In the genomic region with DNA sequence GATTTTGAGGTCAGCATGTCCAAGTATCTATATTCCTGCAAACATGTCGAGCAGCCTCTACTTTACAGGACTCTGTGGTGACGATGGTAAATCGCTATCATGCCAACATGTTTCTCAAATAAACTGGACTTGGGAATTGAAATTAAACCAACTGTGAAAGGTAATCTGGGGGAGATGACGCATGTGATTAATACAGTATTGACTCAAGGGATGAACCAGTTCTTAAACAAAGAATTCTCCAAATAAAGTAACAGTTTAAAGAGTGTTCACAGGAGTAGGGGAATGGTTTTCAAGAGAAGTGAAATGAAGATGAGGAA, we compare ENCODE assay signal across 13 cellular contexts. TPM values are rescaled to one million over a fixed set of nuclear protein-coding genes. Genes with fewer than 3 reads are reported as not detected.
DNase-seq lines count a peak whose midpoint lies in the region; TF ChIP-seq lines count a peak whose summit lies in the region.
"Had no signal": no experiment of that assay in that cellular context is flagged by ENCODE, and none has a peak within 500 bp of the region (broad histone marks: within the 10 kb centered on the region; RNA-seq: fewer than 3 reads in every experiment).

No MANE protein-coding gene starts in this region.

- H4K12ac ChIP-seq in trophoblast cell (ENCODE audit: low read depth, low read length) = no peak overlapping the region

- no peak overlapping the region for H3K27ac Mint-ChIP-seq in activated T-helper 2 cell treated with anti-CD3 and anti-CD28 coated beads, Interferon-gamma antibody, Interleukin-2, Interleukin-4, amounts not matched to agents 10 μg/mL and 5 μg/mL and 100 μg/mL, durations not matched to agents 14 hours and 24 hours and 36 hours
- H3K27ac Mint-ChIP-seq: CD8-positive, alpha-beta T cell had no signal

- H3K14ac ChIP-seq in trophoblast cell (ENCODE audit: low read length) = peak overlapping the region; percentile 73

- H3K4me3 ChIP-seq in LNCaP clone FGC (ENCODE audit: low read depth, low read length) (no peak overlapping the region), fibroblast of mammary gland (ENCODE audit: control insufficient read depth, low read depth, low read length) (no peak overlapping the region), trophoblast cell (ENCODE audit: low read depth, low read length) (no peak overlapping the region)

- peak overlapping the region; percentile 17 for H2AFZ ChIP-seq in trophoblast cell (ENCODE audit: insufficient read depth, low read length, poor library complexity)

- H3K36me3 ChIP-seq in trophoblast cell (ENCODE audit: control insufficient read depth in 1 of 2, insufficient read depth in 2 of 2, low read length in 2 of 2) = no peaks in the 10 kb centered on the region

- peak overlapping the region; percentile 68 for H2BK120ac ChIP-seq in trophoblast cell (ENCODE audit: insufficient read depth, low read length, poor library complexity)

- DNase-seq in LNCaP clone FGC (ENCODE audit: low read depth) = peak; percentile 10
- peak; percentile 24 for DNase-seq in fibroblast of mammary gland (ENCODE audit: low read depth)
- DNase-seq in trophoblast cell = no peak
- no peak for DNase-seq in activated T-helper 2 cell treated with anti-CD3 and anti-CD28 coated beads, Interferon-gamma antibody, Interleukin-2, Interleukin-4, amounts not matched to agents 10 μg/mL and 5 μg/mL and 100 μg/mL, durations not matched to agents 14 hours and 24 hours and 36 hours (ENCODE audit: low spot score)
- no peak for DNase-seq in NCI-H1694 treated with DMSO at 0.1 percent for 48 hours (lab: John Stamatoyannopoulos, UW)
- DNase-seq in NCI-H2029 treated with DMSO at 0.1 percent for 48 hours (lab: John Stamatoyannopoulos, UW) = no peak
- DNase-seq: CD8-positive, alpha-beta T cell; H7; NCI-H1436 treated with DMSO at 0.1 percent for 48 hours; NCI-H345; NCI-H526 treated with DMSO at 0.1 percent for 48 hours had no signal

- H3K4me1 Mint-ChIP-seq in activated T-helper 2 cell treated with anti-CD3 and anti-CD28 coated beads, Interferon-gamma antibody, Interleukin-2, Interleukin-4, amounts not matched to agents 10 μg/mL and 5 μg/mL and 100 μg/mL, durations not matched to agents 14 hours and 24 hours and 36 hours (ENCODE audit: low read depth) = peaks cover 6% of the 10 kb centered on the region

- no peak overlapping the region for H3K23ac ChIP-seq in trophoblast cell (ENCODE audit: low read length)

- WGBS in trophoblast cell (ENCODE audit: extremely low coverage, insufficient coverage, insufficient read length) = no CpG with 5 or more reads among the region's 4 CpGs

- H3K36me3 Mint-ChIP-seq in activated T-helper 2 cell treated with anti-CD3 and anti-CD28 coated beads, Interferon-gamma antibody, Interleukin-2, Interleukin-4, amounts not matched to agents 10 μg/mL and 5 μg/mL and 100 μg/mL, durations not matched to agents 14 hours and 24 hours and 36 hours (ENCODE audit: low read depth) = no peaks in the 10 kb centered on the region
- H3K36me3 Mint-ChIP-seq: CD8-positive, alpha-beta T cell had no signal

- no peak overlapping the region for H3K18ac ChIP-seq in trophoblast cell (ENCODE audit: low read length)

- H3K27me3 Mint-ChIP-seq in activated T-helper 2 cell treated with anti-CD3 and anti-CD28 coated beads, Interferon-gamma antibody, Interleukin-2, Interleukin-4, amounts not matched to agents 10 μg/mL and 5 μg/mL and 100 μg/mL, durations not matched to agents 14 hours and 24 hours and 36 hours (ENCODE audit: low read depth) = peaks cover 7% of the 10 kb centered on the region

- no peak overlapping the region for H3K4me3 Mint-ChIP-seq in activated T-helper 2 cell treated with anti-CD3 and anti-CD28 coated beads, Interferon-gamma antibody, Interleukin-2, Interleukin-4, amounts not matched to agents 10 μg/mL and 5 μg/mL and 100 μg/mL, durations not matched to agents 14 hours and 24 hours and 36 hours (ENCODE audit: low read depth)
- H3K4me3 Mint-ChIP-seq: CD8-positive, alpha-beta T cell had no signal

- no peaks in the 10 kb centered on the region for H3K9me3 ChIP-seq in trophoblast cell (ENCODE audit: insufficient read depth, low read depth, low read length)

- intact Hi-C loops in activated T-helper 2 cell treated with anti-CD3 and anti-CD28 coated beads, Interferon-gamma antibody, Interleukin-2, Interleukin-4, amounts not matched to agents 10 μg/mL and 5 μg/mL and 100 μg/mL, durations not matched to agents 14 hours and 24 hours and 36 hours (cut with micrococcal nuclease) = no loop called here

- H3K27ac ChIP-seq in VCaP = peak overlapping the region; percentile 49
- H3K27ac ChIP-seq in trophoblast cell (ENCODE audit: low read depth, low read length) = peak overlapping the region; percentile 61

- peak overlapping the region; percentile 17 for H4K8ac ChIP-seq in trophoblast cell (ENCODE audit: low read depth, low read length)

- H2BK5ac ChIP-seq in trophoblast cell (ENCODE audit: low read depth, low read length, poor library complexity) = peak overlapping the region; percentile 88

- peaks cover 14 to 22% of the 10 kb centered on the region in 2 experiments for H3K4me1 ChIP-seq in trophoblast cell (ENCODE audit: control insufficient read depth in 1 of 2, insufficient read depth in 2 of 2, low read length in 2 of 2)

- H3K27me3 ChIP-seq in trophoblast cell (ENCODE audit: insufficient read depth, low read length) = no peaks in the 10 kb centered on the region

- peak overlapping the region; percentile 89 for H4K91ac ChIP-seq in trophoblast cell (ENCODE audit: low read depth, low read length)

- no peaks in the 10 kb centered on the region for H3K9me3 Mint-ChIP-seq in activated T-helper 2 cell treated with anti-CD3 and anti-CD28 coated beads, Interferon-gamma antibody, Interleukin-2, Interleukin-4, amounts not matched to agents 10 μg/mL and 5 μg/mL and 100 μg/mL, durations not matched to agents 14 hours and 24 hours and 36 hours
- H3K9me3 Mint-ChIP-seq: CD8-positive, alpha-beta T cell had no signal

- H3K79me1 ChIP-seq in trophoblast cell (ENCODE audit: low read length) = peaks cover 19% of the 10 kb centered on the region

- TF ChIP-seq CTCF in LNCaP clone FGC (IDR thresholded peaks at IDR 0.05; ENCODE audit: control insufficient read depth, extremely low read depth, insufficient read depth) (no peak), VCaP (conservative IDR thresholded peaks at IDR 0.05) (no peak), fibroblast of mammary gland (conservative IDR thresholded peaks at IDR 0.05; ENCODE audit: control insufficient read depth, insufficient read depth, low read depth, low read length) (no peak)

- H3K4ac ChIP-seq in trophoblast cell (ENCODE audit: low read depth, low read length) = peak overlapping the region; percentile 64

- H3K79me2 ChIP-seq in trophoblast cell (ENCODE audit: control insufficient read depth, insufficient read depth, low read length, poor library complexity) = no peaks in the 10 kb centered on the region

- no peak overlapping the region for H3K9ac ChIP-seq in trophoblast cell (ENCODE audit: low read length)

- no peak overlapping the region for H3K4me2 ChIP-seq in trophoblast cell (ENCODE audit: low read length)

- H2AK5ac ChIP-seq in trophoblast cell (ENCODE audit: low read length) = peak overlapping the region; percentile 9

- peak overlapping the region; percentile 93 for H2BK12ac ChIP-seq in trophoblast cell (ENCODE audit: low read length)

RNA-seq across cellular contexts. Expression of a gene that starts 54.3 kb away (rescaled TPM):
- 4.4 and 4.9 TPM in 2 replicates for polyA plus RNA-seq in trophoblast cell (2013)
- 19.0 and 19.4 TPM in 2 replicates for total RNA-seq in activated T-helper 2 cell treated with anti-CD3 and anti-CD28 coated beads, Interferon-gamma antibody, Interleukin-2, Interleukin-4, amounts not matched to agents 10 μg/mL and 5 μg/mL and 100 μg/mL, durations not matched to agents 14 hours and 24 hours and 36 hours

RNA-seq across cellular contexts. Expression of a gene that starts 59.1 kb away (rescaled TPM):
- polyA plus RNA-seq in trophoblast cell (2013) = 3.7 and 3.9 TPM in 2 replicates
- total RNA-seq in activated T-helper 2 cell treated with anti-CD3 and anti-CD28 coated beads, Interferon-gamma antibody, Interleukin-2, Interleukin-4, amounts not matched to agents 10 μg/mL and 5 μg/mL and 100 μg/mL, durations not matched to agents 14 hours and 24 hours and 36 hours = 0.23 and 0.32 TPM in 2 replicates
- total RNA-seq: HT1080 had no signal

Comparison
In these comparisons a context has a peak if more than half of its experiments do, and no peak if none do; other contexts are left out.
1. DNase-seq: peak in LNCaP clone FGC (single experiment) and fibroblast of mammary gland (single experiment); none in trophoblast cell (0 of 2), activated T-helper 2 cell treated with anti-CD3 and anti-CD28 coated beads, Interferon-gamma antibody, Interleukin-2, Interleukin-4, amounts not matched to agents 10 μg/mL and 5 μg/mL and 100 μg/mL, durations not matched to agents 14 hours and 24 hours and 36 hours (single experiment), NCI-H1694 treated with DMSO at 0.1 percent for 48 hours (single experiment) and NCI-H2029 treated with DMSO at 0.1 percent for 48 hours (single experiment).